16 cellular contexts compared by ENCODE assay signal in the genomic region with DNA sequence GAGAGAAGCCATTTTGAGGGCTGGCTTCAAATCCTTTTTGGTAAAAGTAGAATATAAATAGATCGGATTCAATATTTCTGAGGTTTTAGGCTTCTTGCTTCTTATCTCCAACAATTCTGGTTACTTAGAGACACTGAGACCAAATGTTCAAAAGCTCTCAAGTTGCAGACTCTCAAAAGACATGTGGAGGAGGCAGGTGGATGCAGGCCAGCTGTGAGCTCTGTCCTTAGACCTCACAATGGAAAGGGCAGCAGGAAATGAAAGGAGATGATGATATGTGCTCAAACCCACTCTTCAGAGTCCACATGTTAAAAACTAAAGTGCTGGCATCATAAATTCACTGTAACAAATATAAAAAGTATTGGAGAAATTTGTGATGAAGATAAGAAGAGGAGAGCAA.
"Had no signal": no experiment of that assay in that cellular context is flagged by ENCODE, and none has a peak within 500 bp of the region (broad histone marks: within the 10 kb centered on the region; RNA-seq: fewer than 3 reads in every experiment).

No MANE protein-coding gene starts in this region.

- H3K4me3 ChIP-seq: adrenal gland, coronary artery, heart right ventricle, transverse colon had no signal

- H3K9me3 ChIP-seq: adrenal gland, transverse colon had no signal

- H3K27me3 ChIP-seq: adrenal gland, heart right ventricle, transverse colon had no signal

- ATAC-seq: activated T-helper 17 cell treated with anti-CD3 and anti-CD28 coated beads, Interleukin-2, amount 50 U/mL, for 72 hours; heart right ventricle; sciatic nerve; stimulated activated naive B cell treated with anti-CD40 and anti-IgM and Interleukin-4, amounts not matched to agents 10 μg/mL and 1 μg/mL and 100 μg/mL, for 72 hours; T-helper 17 cell had no signal

- DNase-seq: activated CD4-positive, alpha-beta T cell treated with anti-CD3 and anti-CD28 coated beads, Interleukin-2, amount 10 ng/mL, durations not matched to agents 7 days and 5 days; activated CD4-positive, CD25-positive, alpha-beta regulatory T cell; activated CD8-positive, alpha-beta memory T cell treated with anti-CD3 and anti-CD28 coated beads for 24 hours; activated naive CD4-positive, alpha-beta T cell treated with anti-CD3 and anti-CD28 coated beads, Interleukin-2, amount 50 U/mL, for 16 hours; adrenal gland; central memory CD4-positive, alpha-beta T cell; effector CD8-positive, alpha-beta T cell; heart right ventricle; nucleus accumbens; stimulated activated CD4-positive, alpha-beta T cell treated with anti-CD3 and anti-CD28 coated beads, Interleukin-2, amount 100 ng/mL, for 24 hours; stimulated activated naive B cell treated with anti-CD40 and anti-IgM and Interleukin-4, amounts not matched to agents 10 μg/mL and 1 μg/mL and 100 μg/mL, for 72 hours; T-helper 17 cell; transverse colon had no signal

- H3K36me3 ChIP-seq: adrenal gland, heart right ventricle, transverse colon had no signal

- H3K27ac ChIP-seq: adrenal gland, coronary artery, heart right ventricle, transverse colon had no signal

- H3K4me1 ChIP-seq: adrenal gland, heart right ventricle, transverse colon had no signal
